ENCODE assay signal across 10 cellular contexts in the genomic region with DNA sequence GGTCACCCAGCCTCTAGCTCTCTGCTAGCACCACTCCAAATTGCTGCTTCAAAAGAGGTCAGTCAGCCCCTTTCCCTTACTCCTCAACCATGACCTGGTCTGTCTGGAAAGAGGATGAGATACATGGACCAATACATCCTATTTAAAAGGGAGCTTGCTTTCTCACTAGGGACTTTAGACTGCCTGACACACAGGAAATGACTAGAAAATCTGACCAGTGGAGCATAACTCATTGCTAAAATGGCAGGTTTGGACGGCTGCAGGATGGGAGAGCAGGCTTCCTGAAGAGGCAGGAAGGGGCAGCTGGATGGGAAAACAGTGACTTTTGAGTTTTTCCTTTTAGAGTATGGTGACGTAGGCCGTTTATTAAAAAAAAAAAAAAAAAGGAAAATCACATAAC. TPM values are rescaled to one million over a fixed set of nuclear protein-coding genes. Genes with fewer than 3 reads are reported as not detected.
DNase-seq lines count a peak whose midpoint lies in the region; ATAC-seq and TF ChIP-seq lines count a peak whose summit lies in the region.
"Had no signal": no experiment of that assay in that cellular context is flagged by ENCODE, and none has a peak within 500 bp of the region (broad histone marks: within the 10 kb centered on the region; RNA-seq: fewer than 3 reads in every experiment).

No MANE protein-coding gene starts in this region.

- peaks cover 75% of the 10 kb centered on the region for H3K4me1 Mint-ChIP-seq in activated T-cell treated with anti-CD3 and anti-CD28 coated beads, Interleukin-2, amount 50 U/mL, for 4 hours (ENCODE audit: low read depth)

- TF ChIP-seq POLR2A in thyroid gland (IDR thresholded peaks at IDR 0.05), result no peak

- peak overlapping the region; percentile 41 to 65 (median 51) for H3K27ac ChIP-seq in thyroid gland
- H3K27ac ChIP-seq: PC-9 had no signal

- H3K27me3 ChIP-seq in thyroid gland, result no peaks in the 10 kb centered on the region

- TF ChIP-seq CTCF in fibroblast of mammary gland (conservative IDR thresholded peaks at IDR 0.05; ENCODE audit: control insufficient read depth, insufficient read depth, low read depth, low read length) (no peak), thyroid gland (IDR thresholded peaks at IDR 0.05) (no peak)

- H3K27me3 Mint-ChIP-seq in activated T-cell treated with anti-CD3 and anti-CD28 coated beads, Interleukin-2, amount 50 U/mL, for 4 hours (ENCODE audit: low read depth), result no peaks in the 10 kb centered on the region

- intact Hi-C loops in thyroid gland (cut with DNase I), result no loop called here

- peaks cover 5% of the 10 kb centered on the region for H3K36me3 Mint-ChIP-seq in activated T-cell treated with anti-CD3 and anti-CD28 coated beads, Interleukin-2, amount 50 U/mL, for 4 hours (ENCODE audit: insufficient read depth)

- no peak for DNase-seq in activated T-cell treated with anti-CD3 and anti-CD28 coated beads, Interleukin-2, amount 50 U/mL, for 4 hours
- DNase-seq in activated T-cell treated with anti-CD3 and anti-CD28 coated beads, Interleukin-2, amount 50 U/mL, for 1 hour, result no peak
- DNase-seq in LHCN-M2 (ENCODE audit: low read depth), result peak; percentile 60
- DNase-seq in fibroblast of mammary gland (ENCODE audit: low read depth), result peak; percentile 70
- DNase-seq in thyroid gland, result no peak
- DNase-seq in T-helper 9 cell, result no peak
- no peak for DNase-seq in stimulated activated CD4-positive, alpha-beta T cell treated with anti-CD3 and anti-CD28 coated beads, Interleukin-12 subunit alpha, Interleukin-12 subunit beta, amount 100 ng/mL, for 4 hours
- DNase-seq in GOT3 (lab: John Stamatoyannopoulos, UW), result no peak
- DNase-seq: DND-41, PC-9 had no signal

- ATAC-seq in activated T-cell treated with anti-CD3 and anti-CD28 coated beads, Interleukin-2, amount 50 U/mL, for 4 hours, result no peak

- WGBS in thyroid gland, 2 donors, result 36 to 40% methylated on average over 3 of the region's 3 CpGs

- H3K9me3 Mint-ChIP-seq in activated T-cell treated with anti-CD3 and anti-CD28 coated beads, Interleukin-2, amount 50 U/mL, for 4 hours, result no peaks in the 10 kb centered on the region

- H3K36me3 ChIP-seq in thyroid gland, result no peaks in the 10 kb centered on the region

- H3K4me1 ChIP-seq in thyroid gland, result peaks cover 55 to 62% of the 10 kb centered on the region in 2 donors

- no peak overlapping the region for H3K4me3 ChIP-seq in fibroblast of mammary gland (ENCODE audit: control insufficient read depth, low read depth, low read length)
- H3K4me3 ChIP-seq in thyroid gland (replicated peaks in 1 of 3), result no peak overlapping the region
- H3K4me3 ChIP-seq: PC-9 had no signal

- no peaks in the 10 kb centered on the region for H3K9me3 ChIP-seq in thyroid gland

- H3K4me3 Mint-ChIP-seq in activated T-cell treated with anti-CD3 and anti-CD28 coated beads, Interleukin-2, amount 50 U/mL, for 4 hours, result peak overlapping the region; percentile 37

RNA-seq across cellular contexts. Expression of a gene that starts 25.3 kb away (rescaled TPM):
- total RNA-seq in activated T-cell treated with anti-CD3 and anti-CD28 coated beads, Interleukin-2, amount 50 U/mL, for 4 hours, result 10 to 100 TPM; 35.6 to 42.5 (median 37.4) TPM
- 23.3 and 25.0 TPM in 2 replicates for total RNA-seq in LHCN-M2 (2014; rRNA removed)
- polyA plus RNA-seq in LHCN-M2 (2012), result 23.7 TPM
- total RNA-seq in thyroid gland, result 10 to 100 TPM; 54.3 to 89.2 (median 71.0) TPM

RNA-seq across cellular contexts. Expression of a gene that starts 40.0 kb away (rescaled TPM):
- total RNA-seq in activated T-cell treated with anti-CD3 and anti-CD28 coated beads, Interleukin-2, amount 50 U/mL, for 4 hours, result 100 to 1,000 TPM; 174 to 187 (median 184) TPM
- total RNA-seq in LHCN-M2 (2014; rRNA removed) (36.5 and 38.3 TPM in 2 replicates), thyroid gland (10 to 100 TPM; 17.3 to 39.0 (median 27.8) TPM)
- polyA plus RNA-seq in LHCN-M2 (2012), result 84.8 TPM

Comparison
In these comparisons a context has a peak if more than half of its experiments do, and no peak if none do; other contexts are left out.
1. DNase-seq: peak in LHCN-M2 (single experiment) and fibroblast of mammary gland (single experiment); none in activated T-cell treated with anti-CD3 and anti-CD28 coated beads, Interleukin-2, amount 50 U/mL, for 4 hours (single experiment), activated T-cell treated with anti-CD3 and anti-CD28 coated beads, Interleukin-2, amount 50 U/mL, for 1 hour (single experiment), thyroid gland (0 of 2), T-helper 9 cell (single experiment), stimulated activated CD4-positive, alpha-beta T cell treated with anti-CD3 and anti-CD28 coated beads, Interleukin-12 subunit alpha, Interleukin-12 subunit beta, amount 100 ng/mL, for 4 hours (single experiment) and GOT3 (single experiment).